In genomic region chr10:26438534-26439269, GRCh38 we compare ENCODE assay signal across 8 cellular contexts. TPM values are rescaled to one million over a fixed set of nuclear protein-coding genes. Genes with fewer than 3 reads are reported as not detected.
DNase-seq lines count a peak whose midpoint lies in the region; ATAC-seq and TF ChIP-seq lines count a peak whose summit lies in the region.

No MANE protein-coding gene starts in this region.

- H3K9me3 Mint-ChIP-seq in CD14-positive monocyte = no peaks in the 10 kb centered on the region
- H3K9me3 Mint-ChIP-seq in osteocyte (ENCODE audit: unreplicated experiment) = no peaks in the 10 kb centered on the region

- DNase-seq in CD14-positive monocyte (ENCODE audit: low spot score) = peak; percentile 65
- DNase-seq in Karpas-422 = peak; percentile 85
- DNase-seq in activated T-cell treated with anti-CD3 and anti-CD28 coated beads, Interleukin-2, amount 50 U/mL, for 1 hour = peak; percentile 75
- DNase-seq in head of caudate nucleus = peak in 23 of 42 donors; percentile 6 to 56 (median 24)
- DNase-seq in gastrocnemius medialis = no peak
- DNase-seq in osteocyte (ENCODE audit: extremely low spot score, unreplicated experiment) = no peak
- no peak for DNase-seq in NCI-H2196 treated with DMSO at 0.1 percent for 48 hours (lab: John Stamatoyannopoulos, UW; ENCODE audit: unreplicated experiment)

- peaks cover 34% of the 10 kb centered on the region for H3K36me3 ChIP-seq in Karpas-422 (ENCODE audit: insufficient read depth, low read length)
- no peaks in the 10 kb centered on the region for H3K36me3 ChIP-seq in gastrocnemius medialis

- H3K9me3 ChIP-seq in Karpas-422 (ENCODE audit: low read length) (no peaks in the 10 kb centered on the region), gastrocnemius medialis (no peaks in the 10 kb centered on the region)

- peak overlapping the region; percentile 81 for H3K4me3 ChIP-seq in Karpas-422 (ENCODE audit: low read length)
- peak overlapping the region; percentile 9 to 44 (median 20) for H3K4me3 ChIP-seq in gastrocnemius medialis

- peak overlapping the region; percentile 97 for H3K27ac ChIP-seq in Karpas-422 (ENCODE audit: low read length)
- H3K27ac ChIP-seq in gastrocnemius medialis = peak overlapping the region; percentile 2 to 55 (median 28)

- ATAC-seq in GM21423 (IDR thresholded peaks at IDR 0.05; ENCODE audit: unreplicated experiment) (peak; percentile 42), gastrocnemius medialis (no peak)

- no peaks in the 10 kb centered on the region for H3K27me3 Mint-ChIP-seq in CD14-positive monocyte (ENCODE audit: low read depth in 3 of 3)
- H3K27me3 Mint-ChIP-seq in osteocyte (ENCODE audit: unreplicated experiment) = peaks cover 12% of the 10 kb centered on the region

- H3K79me2 ChIP-seq in Karpas-422 (ENCODE audit: low read length) = peaks cover 58% of the 10 kb centered on the region

- TF ChIP-seq CTCF in CD14-positive monocyte (IDR thresholded peaks at IDR 0.05) (no peak), gastrocnemius medialis (IDR thresholded peaks at IDR 0.05 in 4 of 5, conservative IDR thresholded peaks at IDR 0.05 in 1 of 5) (no peak), osteocyte (IDR thresholded peaks at IDR 0.05) (no peak)

- intact Hi-C loops in CD14-positive monocyte (cut with micrococcal nuclease) = loop anchor here (5.0 to 10.0 kb wide), 4 partner anchors 44 to 116 kb away; no protein-coding TSS in a partner anchor
- intact Hi-C loops in head of caudate nucleus (cut with DNase I) = no loop called here
- intact Hi-C loops in gastrocnemius medialis (cut with DNase I; ENCODE audit: low total_unique reads) = no loop called here

- no peak for TF ChIP-seq POLR2A in gastrocnemius medialis (IDR thresholded peaks at IDR 0.05)

- H4K20me1 ChIP-seq in Karpas-422 (ENCODE audit: insufficient read depth, low read depth, low read length) = no peaks in the 10 kb centered on the region

- no peaks in the 10 kb centered on the region for H3K9me2 ChIP-seq in Karpas-422 (replicated peaks; ENCODE audit: insufficient read depth, low read length)

- peak overlapping the region; percentile 16 for H2AFZ ChIP-seq in Karpas-422 (ENCODE audit: low read length)

- peak overlapping the region; percentile 96 to 99 (median 99) for H3K27ac Mint-ChIP-seq in CD14-positive monocyte
- H3K27ac Mint-ChIP-seq in osteocyte (ENCODE audit: unreplicated experiment) = no peak overlapping the region

- peaks cover 45% of the 10 kb centered on the region for H3K4me1 ChIP-seq in Karpas-422 (ENCODE audit: low read length)
- no peaks in the 10 kb centered on the region for H3K4me1 ChIP-seq in gastrocnemius medialis

- peak overlapping the region; percentile 91 to 97 for H3K4me3 Mint-ChIP-seq in CD14-positive monocyte
- no peak overlapping the region for H3K4me3 Mint-ChIP-seq in osteocyte (ENCODE audit: unreplicated experiment)

- H3K9ac ChIP-seq in Karpas-422 (ENCODE audit: low read length) = peak overlapping the region; percentile 87

- peak overlapping the region; percentile 94 for H3K4me2 ChIP-seq in Karpas-422 (ENCODE audit: low read depth, low read length, poor library complexity, severe bottlenecking)

- in situ Hi-C loops in gastrocnemius medialis (cut with MboI; ENCODE audit: low sequenced_read_pairs in 4 of 4) = no loop called here

- H3K36me3 Mint-ChIP-seq in CD14-positive monocyte (peaks cover 25 to 28% of the 10 kb centered on the region in 2 donors), osteocyte (ENCODE audit: unreplicated experiment) (no peaks in the 10 kb centered on the region)

- H3K27me3 ChIP-seq in Karpas-422 (ENCODE audit: low read length) (no peaks in the 10 kb centered on the region), gastrocnemius medialis (peaks cover 0 to 10% (median 10%) of the 10 kb centered on the region in 3 donors)

- peaks cover 59% of the 10 kb centered on the region for H3K4me1 Mint-ChIP-seq in CD14-positive monocyte
- H3K4me1 Mint-ChIP-seq in osteocyte (ENCODE audit: unreplicated experiment) = no peaks in the 10 kb centered on the region

RNA-seq across cellular contexts. Expression of gene APBB1IP, which starts 0.6 kb away (rescaled TPM):
- 10 to 100 TPM; 24.6 to 45.4 TPM for polyA plus RNA-seq in CD14-positive monocyte
- total RNA-seq in Karpas-422 (2014; rRNA removed; shearing (Covaris generic); ENCODE audit: low replicate concordance) = 22.7 and 34.7 TPM in 2 replicates
- total RNA-seq in gastrocnemius medialis (1 to 10 TPM in 2 of 4 donors, under 1 TPM in 2; 0.83 to 2.0 (median 1.2) TPM), osteocyte (not detected in 2 replicates)

Comparison
In these comparisons a context has a peak if more than half of its experiments do, and no peak if none do; other contexts are left out.
1. DNase-seq: peak in CD14-positive monocyte (single experiment), Karpas-422 (single experiment), activated T-cell treated with anti-CD3 and anti-CD28 coated beads, Interleukin-2, amount 50 U/mL, for 1 hour (single experiment) and head of caudate nucleus (23 of 42); none in gastrocnemius medialis (0 of 2), osteocyte (single experiment) and NCI-H2196 treated with DMSO at 0.1 percent for 48 hours (single experiment).
2. intact Hi-C loops: an anchor here in CD14-positive monocyte (5.0 to 10.0 kb wide); none called in head of caudate nucleus and gastrocnemius medialis.